In genomic region chr1:66982561-66983285, GRCh38 we compare ENCODE assay signal across 11 cellular contexts. TPM values are rescaled to one million over a fixed set of nuclear protein-coding genes. Genes with fewer than 3 reads are reported as not detected.
DNase-seq lines count a peak whose midpoint lies in the region; ATAC-seq, FAIRE-seq and TF ChIP-seq lines count a peak whose summit lies in the region.
"Had no signal": no experiment of that assay in that cellular context is flagged by ENCODE, and none has a peak within 500 bp of the region (broad histone marks: within the 10 kb centered on the region; RNA-seq: fewer than 3 reads in every experiment).

No MANE protein-coding gene starts in this region.

- H2AFZ ChIP-seq in HepG2 (ENCODE audit: low read length) (no peak overlapping the region), PC-3 (ENCODE audit: low read length) (no peak overlapping the region)

- H3K4me2 ChIP-seq in HepG2 (ENCODE audit: low read depth, low read length), result no peak overlapping the region
- H3K4me2 ChIP-seq in PC-3 (ENCODE audit: low read length), result no peak overlapping the region

- H3K9me3 ChIP-seq in HepG2 (ENCODE audit: low read length), result no peaks in the 10 kb centered on the region
- no peaks in the 10 kb centered on the region for H3K9me3 ChIP-seq in PC-3 (ENCODE audit: low read length)

- H4K20me1 ChIP-seq in HepG2 (ENCODE audit: insufficient read depth, low read length) (no peaks in the 10 kb centered on the region), PC-3 (ENCODE audit: low read length) (0 out of 2 replicates have a peak, but pooled peaks cover 3% of the 10 kb centered on the region)

- FAIRE-seq in GM18507 (lab: Jason Lieb, UNC) (peak; percentile 94), HepG2 (lab: Jason Lieb, UNC) (peak; percentile 43)

- BruUV-seq in HepG2 (replicated peaks; lab: Mats Ljungman, UMichigan), result no TSS peak
- BruUV-seq in PC-3 (replicated peaks; lab: Mats Ljungman, UMichigan), result no TSS peak

- TF ChIP-seq EP300 in HepG2 (IDR thresholded peaks at IDR 0.05; ENCODE audit: low read depth in 2 of 2, low read length in 2 of 2) (no peak), HepG2 (CRISPR knock-in tag; IDR thresholded peaks at IDR 0.05; ENCODE audit: borderline replicate concordance) (no peak)

- CTCF ChIA-PET in HepG2 (lab: Yijun Ruan, JAX; ENCODE audit: low intra/inter-chr PET ratio, low total read pairs), result no interaction called here
- CTCF ChIA-PET in PC-3 (lab: Charles Lee), result no interaction called here

- no peak overlapping the region for H3K27ac ChIP-seq in HepG2 (ENCODE audit: extremely low read length, insufficient read depth, low read length)
- H3K27ac ChIP-seq in PC-3 (ENCODE audit: low read length), result no peak overlapping the region

- H3K79me2 ChIP-seq in HepG2 (ENCODE audit: insufficient read depth, low read length), result no peaks in the 10 kb centered on the region
- H3K79me2 ChIP-seq in PC-3 (ENCODE audit: low read length), result no peaks in the 10 kb centered on the region

- 85% methylated on average over 5 of the region's 5 CpGs for WGBS in HepG2 (ENCODE audit: low lambda C conversion rate)

- TF ChIP-seq POLR2A in HepG2 (IDR thresholded peaks at IDR 0.05; ENCODE audit: insufficient read depth in 1 of 2, low read depth in 2 of 2, low read length in 2 of 2), result no peak

- TF ChIP-seq CTCF in HepG2 (CRISPR knock-in tag; IDR thresholded peaks at IDR 0.05), result no peak
- TF ChIP-seq CTCF in PC-3 (conservative IDR thresholded peaks at IDR 0.05; ENCODE audit: low read depth, low read length), result no peak

- TF ChIP-seq RAD21 in HepG2 (CRISPR knock-in tag; IDR thresholded peaks at IDR 0.05), result no peak

- POLR2A ChIA-PET in HepG2 (lab: Yijun Ruan, JAX) (no interaction called here), PC-3 (lab: Charles Lee; ENCODE audit: unreplicated experiment) (no interaction called here)

- ATAC-seq in GM19467 (IDR thresholded peaks at IDR 0.05; ENCODE audit: unreplicated experiment) (peak; percentile 59), HG03139 (IDR thresholded peaks at IDR 0.05; ENCODE audit: unreplicated experiment) (peak; percentile 49), HepG2 (peak; percentile 88), HG02885 (IDR thresholded peaks at IDR 0.05; ENCODE audit: poor library complexity, unreplicated experiment) (no peak), PC-3 (no peak)

- in situ Hi-C loops in HepG2 (cut with HindIII; ENCODE audit: extremely low pct_ligation_motif_present, low pct_unique_long_range_greater_than_20kb), result no loop called here

- DNase-seq in GM18507 (ENCODE audit: extremely low spot score, insufficient read length, low read depth), result no peak
- peak; percentile 12 for DNase-seq in HepG2 (ENCODE audit: low spot score)
- DNase-seq in nucleus accumbens (lab: John Stamatoyannopoulos, UW), result no peak
- no peak for DNase-seq in PC-3
- no peak for DNase-seq in activated gamma-delta T cell treated with Interleukin-2 at 50 U/mL for 16 hours
- DNase-seq: effector memory CD8-positive, alpha-beta T cell; NCI-H1048; stimulated activated naive CD4-positive, alpha-beta T cell treated with Interleukin-2 at 50 U/mL for 16 hours had no signal

- H3K27me3 ChIP-seq in HepG2 (ENCODE audit: control insufficient read depth in 1 of 2, insufficient read depth in 2 of 2, low read length in 2 of 2), result no peaks in the 10 kb centered on the region
- no peaks in the 10 kb centered on the region for H3K27me3 ChIP-seq in PC-3 (ENCODE audit: low read length)

- no peaks in the 10 kb centered on the region for H3F3A ChIP-seq in PC-3 (ENCODE audit: low read length, unreplicated experiment)

- H3K9ac ChIP-seq in HepG2 (ENCODE audit: insufficient read depth, low read depth, low read length) (no peak overlapping the region), PC-3 (ENCODE audit: low read length) (no peak overlapping the region)

- no peak overlapping the region for H3K4me3 ChIP-seq in HepG2 (replicated peaks in 1 of 3; ENCODE audit: insufficient read depth in 1 of 3, low read depth in 2 of 3, low read length in 3 of 3)
- no peak overlapping the region for H3K4me3 ChIP-seq in PC-3 (ENCODE audit: low read length)

- intact Hi-C loops in HepG2 (cut with micrococcal nuclease; ENCODE audit: unreplicated experiment) (no loop called here), PC-3 (cut with micrococcal nuclease) (no loop called here)

- no peaks in the 10 kb centered on the region for H3K9me2 ChIP-seq in PC-3 (replicated peaks; ENCODE audit: low read length)

- H3K36me3 ChIP-seq in HepG2 (replicated peaks in 1 of 2; ENCODE audit: control insufficient read depth in 1 of 2, insufficient read depth in 2 of 2, low read length in 2 of 2), result peaks cover 9 to 38% of the 10 kb centered on the region in 2 experiments
- peaks cover 41% of the 10 kb centered on the region for H3K36me3 ChIP-seq in PC-3 (ENCODE audit: low read depth, low read length)

- peaks cover 15% of the 10 kb centered on the region for H3K4me1 ChIP-seq in HepG2 (ENCODE audit: insufficient read depth, low read length)
- H3K4me1 ChIP-seq in PC-3 (ENCODE audit: insufficient read depth, low read length), result peaks cover 15% of the 10 kb centered on the region

TF ChIP-seq in HepG2, 621 proteins besides CTCF, POLR2A, EP300 and RAD21 (continues in another document):
- TF ChIP-seq ZNF281 (CRISPR knock-in tag; IDR thresholded peaks at IDR 0.05; ENCODE audit: borderline replicate concordance), result no peak

RNA-seq across cellular contexts. Expression of gene MIER1, which starts 57.9 kb away (rescaled TPM):
- 30.4 and 49.3 TPM in 2 replicates for total RNA-seq in HepG2 (2016; rRNA removed; fragmentation: Illumina TruSeq; extraction: Trizol)
- total RNA-seq in HepG2 (2016; cell fraction: cytosol; rRNA removed; fragmentation: Illumina TruSeq; extraction: Trizol; ENCODE audit: low read depth), result 21.3 and 23.1 TPM in 2 replicates
- total RNA-seq in HepG2 (2016; cell fraction: insoluble cytoplasmic fraction; rRNA removed; fragmentation: Illumina TruSeq; extraction: Trizol), result 29.2 and 46.7 TPM in 2 replicates
- total RNA-seq in HepG2 (2016; cell fraction: membrane; rRNA removed; fragmentation: Illumina TruSeq; extraction: Trizol), result 20.0 and 23.3 TPM in 2 replicates
- total RNA-seq in HepG2 (2016; cell fraction: nucleus; rRNA removed; fragmentation: Illumina TruSeq; extraction: Trizol), result 27.6 and 28.7 TPM in 2 replicates
- 5.8 and 7.0 TPM in 2 replicates for polyA plus RNA-seq in HepG2 (2011; rRNA removed)
- 2.4 and 3.9 TPM in 2 replicates for polyA plus RNA-seq in HepG2 (2011; cell fraction: cytosol; rRNA removed)
- polyA plus RNA-seq in HepG2 (2011; cell fraction: nucleus; rRNA removed), result 3.5 and 4.5 TPM in 2 replicates
- 9.4 and 12.5 TPM in 2 replicates for polyA plus RNA-seq in HepG2 (2012)
- polyA plus RNA-seq in HepG2 (2016; cell fraction: cytosol; fragmentation: Illumina TruSeq; extraction: Trizol; ENCODE audit: low read depth), result 2.3 and 2.4 TPM in 2 replicates
- polyA plus RNA-seq in HepG2 (2016; cell fraction: insoluble cytoplasmic fraction; fragmentation: Illumina TruSeq; extraction: Trizol; ENCODE audit: low read depth), result 24.6 and 29.2 TPM in 2 replicates
- polyA plus RNA-seq in HepG2 (2016; cell fraction: membrane; fragmentation: Illumina TruSeq; extraction: Trizol; ENCODE audit: low read depth), result 6.4 and 6.7 TPM in 2 replicates
- 21.5 and 24.2 TPM in 2 replicates for polyA plus RNA-seq in HepG2 (2016; cell fraction: nucleus; fragmentation: Illumina TruSeq; extraction: Trizol; ENCODE audit: insufficient read depth, low read depth)
- 7.4 and 14.2 TPM in 2 replicates for polyA minus RNA-seq in HepG2 (2011; rRNA and poly(A)+ RNA removed; ENCODE audit: low replicate concordance)
- polyA minus RNA-seq in HepG2 (2011; cell fraction: cytosol; rRNA and poly(A)+ RNA removed), result 18.3 and 20.1 TPM in 2 replicates
- polyA minus RNA-seq in HepG2 (2011; cell fraction: nucleus; rRNA and poly(A)+ RNA removed), result 51.3 and 53.3 TPM in 2 replicates
- total RNA-seq in PC-3 (2014; rRNA removed), result 11.5 and 11.8 TPM in 2 replicates

RNA-seq across cellular contexts. Expression of gene DNAI4, which starts 58.1 kb away (rescaled TPM):
- total RNA-seq in HepG2 (2016; rRNA removed; fragmentation: Illumina TruSeq; extraction: Trizol), result 0.04 and 0.38 TPM in 2 replicates
- total RNA-seq in HepG2 (2016; cell fraction: cytosol; rRNA removed; fragmentation: Illumina TruSeq; extraction: Trizol; ENCODE audit: low read depth), result 1.8 and 4.7 TPM in 2 replicates
- 0.33 and 2.4 TPM in 2 replicates for total RNA-seq in HepG2 (2016; cell fraction: insoluble cytoplasmic fraction; rRNA removed; fragmentation: Illumina TruSeq; extraction: Trizol)
- total RNA-seq in HepG2 (2016; cell fraction: membrane; rRNA removed; fragmentation: Illumina TruSeq; extraction: Trizol), result 0.69 and 0.80 TPM in 2 replicates
- 3.9 and 6.5 TPM in 2 replicates for total RNA-seq in HepG2 (2016; cell fraction: nucleus; rRNA removed; fragmentation: Illumina TruSeq; extraction: Trizol)
- polyA plus RNA-seq in HepG2 (2011; rRNA removed), result 0.08 and 0.25 TPM in 2 replicates
- 0.08 and 0.15 TPM in 2 replicates for polyA plus RNA-seq in HepG2 (2011; cell fraction: cytosol; rRNA removed)
- polyA plus RNA-seq in HepG2 (2011; cell fraction: nucleus; rRNA removed), result 0.02 and 0.16 TPM in 2 replicates
- polyA plus RNA-seq in HepG2 (2012), result 0.24 and 2.1 TPM in 2 replicates
- 0.80 and 2.0 TPM in 2 replicates for polyA plus RNA-seq in HepG2 (2016; cell fraction: cytosol; fragmentation: Illumina TruSeq; extraction: Trizol; ENCODE audit: low read depth)
- 0.37 and 0.70 TPM in 2 replicates for polyA plus RNA-seq in HepG2 (2016; cell fraction: insoluble cytoplasmic fraction; fragmentation: Illumina TruSeq; extraction: Trizol; ENCODE audit: low read depth)
- 0.24 and 1.4 TPM in 2 replicates for polyA plus RNA-seq in HepG2 (2016; cell fraction: membrane; fragmentation: Illumina TruSeq; extraction: Trizol; ENCODE audit: low read depth)
- polyA plus RNA-seq in HepG2 (2016; cell fraction: nucleus; fragmentation: Illumina TruSeq; extraction: Trizol; ENCODE audit: insufficient read depth, low read depth), result 0.70 and 0.71 TPM in 2 replicates
- polyA minus RNA-seq in HepG2 (2011; rRNA and poly(A)+ RNA removed; ENCODE audit: low replicate concordance), result 0.89 and 3.4 TPM in 2 replicates
- not detected in 2 replicates for polyA minus RNA-seq in HepG2 (2011; cell fraction: cytosol; rRNA and poly(A)+ RNA removed)
- 0.50 and 0.64 TPM in 2 replicates for polyA minus RNA-seq in HepG2 (2011; cell fraction: nucleus; rRNA and poly(A)+ RNA removed)
- 0.46 and 1.6 TPM in 2 replicates for total RNA-seq in PC-3 (2014; rRNA removed)

Comparison
In these comparisons a context has a peak if more than half of its experiments do, and no peak if none do; other contexts are left out.
1. ATAC-seq: peak in GM19467 (single experiment), HG03139 (single experiment) and HepG2 (single experiment); none in HG02885 (single experiment) and PC-3 (single experiment).